Comparison of ENCODE assay signal across 8 cellular contexts in the genomic region with DNA sequence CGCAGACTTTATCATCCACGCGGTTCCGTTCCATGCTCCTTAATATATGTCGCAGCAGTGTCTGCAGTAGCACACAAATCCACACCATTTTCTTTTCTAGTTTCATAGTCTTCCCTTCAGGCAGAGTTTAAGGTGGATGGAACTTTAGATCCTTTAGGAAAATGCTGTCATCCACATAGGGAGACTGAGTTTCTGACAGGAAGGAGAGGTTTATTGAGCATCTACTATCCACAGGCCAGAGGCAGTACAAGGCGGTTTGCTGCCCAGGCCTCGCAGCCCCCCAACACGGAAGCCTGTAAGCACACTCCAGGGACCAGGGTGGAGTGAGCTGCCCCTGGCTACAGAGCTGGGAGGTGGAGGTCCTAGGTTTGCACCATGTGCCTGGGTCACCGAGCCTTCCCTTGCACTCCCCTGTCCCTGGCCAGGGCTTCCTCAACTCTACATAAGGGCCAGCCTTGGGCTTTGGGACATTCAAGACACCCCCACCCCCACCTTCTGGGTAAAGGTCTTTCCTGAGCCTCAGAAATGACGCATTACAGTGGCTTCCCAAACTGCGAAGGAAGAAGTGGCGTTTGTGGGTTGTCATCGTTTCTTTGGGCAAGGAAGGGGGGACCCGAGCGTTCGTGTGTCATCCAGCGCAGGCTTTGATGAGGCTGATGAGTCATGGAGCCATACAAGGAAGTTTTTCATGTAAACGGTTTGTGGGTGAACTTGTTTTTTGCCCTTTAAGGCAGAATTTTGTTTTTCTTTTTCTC.
DNase-seq lines count a peak whose midpoint lies in the region; ATAC-seq and TF ChIP-seq lines count a peak whose summit lies in the region.

No MANE protein-coding gene starts in this region.

- WGBS in prostate gland, result 74% methylated on average over 18 of the region's 18 CpGs
- WGBS in psoas muscle, 3 donors, result 91% methylated on average over 18 of the region's 18 CpGs

- H3K9me3 ChIP-seq in mucosa of stomach (ENCODE audit: control insufficient read depth, low read length), result no peaks in the 10 kb centered on the region
- no peaks in the 10 kb centered on the region for H3K9me3 ChIP-seq in stomach smooth muscle (ENCODE audit: control insufficient read depth in 2 of 2, low read length in 2 of 2)
- H3K9me3 ChIP-seq in prostate gland, result no peaks in the 10 kb centered on the region
- no peaks in the 10 kb centered on the region for H3K9me3 ChIP-seq in psoas muscle

- H3K9ac ChIP-seq in mucosa of stomach (ENCODE audit: low read length) (peak overlapping the region; percentile 10), stomach smooth muscle (ENCODE audit: low read length in 2 of 2) (no peak overlapping the region)

- peaks cover 41% of the 10 kb centered on the region for H3K4me1 Mint-ChIP-seq in T-helper 2 cell treated with Interferon-gamma antibody and Interleukin-4, amounts not matched to agents 5 μg/mL and 100 μg/mL, for 36 hours (ENCODE audit: low read depth)
- H3K4me1 Mint-ChIP-seq in activated naive CD8-positive, alpha-beta T cell treated with anti-CD3 and anti-CD28 coated beads, Interleukin-2, amount 50 U/mL, for 24 hours, result peaks cover 64% of the 10 kb centered on the region

- TF ChIP-seq CTCF in prostate gland (IDR thresholded peaks at IDR 0.05), result no peak
- TF ChIP-seq CTCF in psoas muscle (IDR thresholded peaks at IDR 0.05), result no peak

- no peaks in the 10 kb centered on the region for H3K27me3 Mint-ChIP-seq in T-helper 2 cell treated with Interferon-gamma antibody and Interleukin-4, amounts not matched to agents 5 μg/mL and 100 μg/mL, for 36 hours (ENCODE audit: low read depth)
- H3K27me3 Mint-ChIP-seq in activated naive CD8-positive, alpha-beta T cell treated with anti-CD3 and anti-CD28 coated beads, Interleukin-2, amount 50 U/mL, for 24 hours, result no peaks in the 10 kb centered on the region

- H3K4me1 ChIP-seq in mucosa of stomach (ENCODE audit: control insufficient read depth, insufficient read depth, low read length), result peaks cover 21% of the 10 kb centered on the region
- H3K4me1 ChIP-seq in stomach smooth muscle (ENCODE audit: control insufficient read depth, insufficient read depth, low read length), result peaks cover 19% of the 10 kb centered on the region
- H3K4me1 ChIP-seq in prostate gland (replicated peaks), result no peaks in the 10 kb centered on the region
- no peaks in the 10 kb centered on the region for H3K4me1 ChIP-seq in psoas muscle

- peak; percentile 77 for ATAC-seq in activated naive CD8-positive, alpha-beta T cell treated with anti-CD3 and anti-CD28 coated beads, Interleukin-2, amount 50 U/mL, for 24 hours
- ATAC-seq in psoas muscle (no peak), HG02970 (IDR thresholded peaks at IDR 0.05; ENCODE audit: low FRiP score, unreplicated experiment) (no peak)

- intact Hi-C loops in prostate gland (cut with DNase I), result no loop called here
- intact Hi-C loops in psoas muscle (cut with DNase I), result no loop called here

- no peak for TF ChIP-seq POLR2A in prostate gland (IDR thresholded peaks at IDR 0.05)

- H3K27ac ChIP-seq in stomach smooth muscle (ENCODE audit: low read length), result peak overlapping the region; percentile 18
- H3K27ac ChIP-seq in prostate gland, result no peak overlapping the region
- no peak overlapping the region for H3K27ac ChIP-seq in psoas muscle

- H3K27me3 ChIP-seq in mucosa of stomach (ENCODE audit: control insufficient read depth, insufficient read depth, low read length) (no peaks in the 10 kb centered on the region), stomach smooth muscle (ENCODE audit: control insufficient read depth in 1 of 2, insufficient read depth in 2 of 2, low read length in 2 of 2) (no peaks in the 10 kb centered on the region), prostate gland (replicated peaks; ENCODE audit: insufficient read depth) (no peaks in the 10 kb centered on the region), psoas muscle (ENCODE audit: insufficient read depth in 3 of 3, low read length in 2 of 3) (no peaks in the 10 kb centered on the region)

- peak overlapping the region; percentile 93 for H3K27ac Mint-ChIP-seq in T-helper 2 cell treated with Interferon-gamma antibody and Interleukin-4, amounts not matched to agents 5 μg/mL and 100 μg/mL, for 36 hours
- peak overlapping the region; percentile 96 for H3K27ac Mint-ChIP-seq in activated naive CD8-positive, alpha-beta T cell treated with anti-CD3 and anti-CD28 coated beads, Interleukin-2, amount 50 U/mL, for 24 hours

- H3K36me3 ChIP-seq in mucosa of stomach (ENCODE audit: control insufficient read depth, insufficient read depth, low read length), result peaks cover 8% of the 10 kb centered on the region
- no peaks in the 10 kb centered on the region for H3K36me3 ChIP-seq in stomach smooth muscle (ENCODE audit: control insufficient read depth in 2 of 2, insufficient read depth in 2 of 2, low read length in 2 of 2)
- no peaks in the 10 kb centered on the region for H3K36me3 ChIP-seq in prostate gland
- H3K36me3 ChIP-seq in psoas muscle (ENCODE audit: insufficient read depth in 1 of 2, low read depth in 1 of 2), result no peaks in the 10 kb centered on the region

- H3K4me3 Mint-ChIP-seq in T-helper 2 cell treated with Interferon-gamma antibody and Interleukin-4, amounts not matched to agents 5 μg/mL and 100 μg/mL, for 36 hours, result peak overlapping the region; percentile 76
- H3K4me3 Mint-ChIP-seq in activated naive CD8-positive, alpha-beta T cell treated with anti-CD3 and anti-CD28 coated beads, Interleukin-2, amount 50 U/mL, for 24 hours, result peak overlapping the region; percentile 59

- H3K4me3 ChIP-seq in mucosa of stomach (ENCODE audit: low read length) (no peak overlapping the region), stomach smooth muscle (ENCODE audit: low read length in 2 of 2) (no peak overlapping the region), prostate gland (no peak overlapping the region), psoas muscle (no peak overlapping the region)

- no peaks in the 10 kb centered on the region for H3K9me3 Mint-ChIP-seq in T-helper 2 cell treated with Interferon-gamma antibody and Interleukin-4, amounts not matched to agents 5 μg/mL and 100 μg/mL, for 36 hours
- H3K9me3 Mint-ChIP-seq in activated naive CD8-positive, alpha-beta T cell treated with anti-CD3 and anti-CD28 coated beads, Interleukin-2, amount 50 U/mL, for 24 hours, result no peaks in the 10 kb centered on the region

- H3K36me3 Mint-ChIP-seq in T-helper 2 cell treated with Interferon-gamma antibody and Interleukin-4, amounts not matched to agents 5 μg/mL and 100 μg/mL, for 36 hours (ENCODE audit: low read depth), result peaks cover 6% of the 10 kb centered on the region
- H3K36me3 Mint-ChIP-seq in activated naive CD8-positive, alpha-beta T cell treated with anti-CD3 and anti-CD28 coated beads, Interleukin-2, amount 50 U/mL, for 24 hours (ENCODE audit: low read depth), result no peaks in the 10 kb centered on the region

- DNase-seq in GM03348 (ENCODE audit: low spot score) (peak; percentile 26), prostate gland (ENCODE audit: low spot score) (no peak), psoas muscle (no peak)
- peak; percentile 88 for DNase-seq in T-helper 2 cell treated with Interferon-gamma antibody and Interleukin-4, amounts not matched to agents 5 μg/mL and 100 μg/mL, for 36 hours (ENCODE audit: low spot score)
- peak; percentile 77 for DNase-seq in activated naive CD8-positive, alpha-beta T cell treated with anti-CD3 and anti-CD28 coated beads, Interleukin-2, amount 50 U/mL, for 24 hours

Comparison
In these comparisons a context has a peak if more than half of its experiments do, and no peak if none do; other contexts are left out.
1. DNase-seq: peak in GM03348 (single experiment), T-helper 2 cell treated with Interferon-gamma antibody and Interleukin-4, amounts not matched to agents 5 μg/mL and 100 μg/mL, for 36 hours (single experiment) and activated naive CD8-positive, alpha-beta T cell treated with anti-CD3 and anti-CD28 coated beads, Interleukin-2, amount 50 U/mL, for 24 hours (single experiment); none in prostate gland (single experiment) and psoas muscle (0 of 2).